9 cellular contexts compared by ENCODE assay signal in the genomic region with DNA sequence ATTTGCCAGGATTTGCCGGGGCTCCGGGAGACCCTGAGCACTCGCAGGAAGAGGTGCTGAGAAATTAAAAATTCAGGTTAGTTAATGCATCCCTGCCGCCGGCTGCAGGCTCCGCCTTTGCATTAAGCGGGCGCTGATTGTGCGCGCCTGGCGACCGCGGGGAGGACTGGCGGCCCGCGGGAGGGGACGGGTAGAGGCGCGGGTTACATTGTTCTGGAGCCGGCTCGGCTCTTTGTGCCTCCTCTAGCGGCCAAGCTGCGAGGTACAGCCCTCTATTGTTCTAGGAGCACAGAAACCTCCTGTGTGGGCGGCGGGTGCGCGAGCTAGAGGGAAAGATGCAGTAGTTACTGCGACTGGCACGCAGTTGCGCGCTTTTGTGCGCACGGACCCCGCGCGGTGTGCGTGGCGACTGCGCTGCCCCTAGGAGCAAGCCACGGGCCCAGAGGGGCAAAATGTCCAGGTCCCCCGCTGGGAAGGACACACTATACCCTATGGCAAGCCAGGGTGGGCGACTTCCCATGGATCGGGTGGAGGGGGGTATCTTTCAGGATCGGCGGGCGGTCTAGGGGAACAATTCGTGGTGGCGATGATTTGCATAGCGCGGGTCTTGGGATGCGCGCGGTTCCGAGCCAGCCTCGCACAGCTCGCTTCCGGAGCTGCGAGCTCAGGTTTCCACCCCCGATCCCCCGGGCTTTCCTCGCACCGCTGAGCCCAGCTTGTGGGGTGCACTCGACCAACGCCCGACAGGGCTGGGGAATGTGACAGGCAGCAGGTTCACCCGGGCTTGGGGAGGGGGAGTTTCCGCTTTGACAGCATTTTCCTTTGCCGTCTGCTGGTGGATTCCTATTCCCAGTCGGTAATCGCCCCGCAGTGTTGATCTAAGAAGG. TPM values are rescaled to one million over a fixed set of nuclear protein-coding genes. Genes with fewer than 3 reads are reported as not detected.
DNase-seq lines count a peak whose midpoint lies in the region; ATAC-seq and TF ChIP-seq lines count a peak whose summit lies in the region.
"Had no signal": no experiment of that assay in that cellular context is flagged by ENCODE, and none has a peak within 500 bp of the region (broad histone marks: within the 10 kb centered on the region; RNA-seq: fewer than 3 reads in every experiment).

No MANE protein-coding gene starts in this region.

- TF ChIP-seq EP300 in stomach (IDR thresholded peaks at IDR 0.05), result no peak

- H3K4me3 Mint-ChIP-seq in mesothelial cell of epicardium, result peak overlapping the region; percentile 58

- H3K27ac ChIP-seq in C4-2B (no peak overlapping the region), stomach (no peak overlapping the region)

- peaks cover 96% of the 10 kb centered on the region for H3K27me3 Mint-ChIP-seq in mesothelial cell of epicardium (ENCODE audit: low read depth)

- peaks cover 57 to 99% (median 92%) of the 10 kb centered on the region in 3 donors for H3K27me3 ChIP-seq in stomach

- 1 to 4% (median 2%) methylated on average over 37 to 71 of the region's 71 CpGs for WGBS in stomach, 5 donors

- intact Hi-C loops in stomach (cut with DNase I; ENCODE audit: low total_unique reads), result no loop called here

- no peak for TF ChIP-seq POLR2A in stomach (IDR thresholded peaks at IDR 0.05)

- TF ChIP-seq CTCF in C4-2B (conservative IDR thresholded peaks at IDR 0.05), result peak; percentile 87
- TF ChIP-seq CTCF in mesothelial cell of epicardium (IDR thresholded peaks at IDR 0.05; ENCODE audit: unreplicated experiment), result peak; percentile 52
- peak in 4 of 7 experiments; percentile 8 to 38 (median 14) for TF ChIP-seq CTCF in stomach (IDR thresholded peaks at IDR 0.05)

- DNase-seq in NCI-H1105 treated with DMSO at 0.1 percent for 48 hours (lab: John Stamatoyannopoulos, UW), result peak; percentile 93
- DNase-seq in SKM-1 treated with dmso at 0.1 percent for 144 hours (lab: John Stamatoyannopoulos, UW; ENCODE audit: unreplicated experiment), result peak; percentile 80
- peak; percentile 47 to 77 for DNase-seq in dermis microvascular lymphatic vessel endothelial cell (ENCODE audit: low read depth in 2 of 2)
- peak in 1 of 2 experiments; percentile 62 for DNase-seq in mesothelial cell of epicardium (ENCODE audit: low spot score in 2 of 2, unreplicated experiment in 2 of 2)
- DNase-seq in stomach, result no peak

- H3K4me3 ChIP-seq in stomach, result peak overlapping the region; percentile 13 to 41 (median 22)

- H3K4me1 Mint-ChIP-seq in mesothelial cell of epicardium, result peaks cover 35% of the 10 kb centered on the region

- peaks cover 54 to 81% (median 72%) of the 10 kb centered on the region in 4 donors for H3K4me1 ChIP-seq in stomach

- H3K27ac Mint-ChIP-seq in mesothelial cell of epicardium, result no peak overlapping the region

- peaks cover 0 to 32% (median 0%) of the 10 kb centered on the region in 4 donors for H3K9me3 ChIP-seq in stomach

- ATAC-seq in GM19463 (IDR thresholded peaks at IDR 0.05; ENCODE audit: unreplicated experiment), result peak; percentile 58
- no peak for ATAC-seq in GM18520 (IDR thresholded peaks at IDR 0.05; ENCODE audit: unreplicated experiment)

- no peaks in the 10 kb centered on the region for H3K36me3 Mint-ChIP-seq in mesothelial cell of epicardium

- H3K36me3 ChIP-seq in stomach, result no peaks in the 10 kb centered on the region

- no peaks in the 10 kb centered on the region for H3K9me3 Mint-ChIP-seq in mesothelial cell of epicardium

RNA-seq across cellular contexts. Expression of a gene that starts 2.9 kb away (rescaled TPM):
- under 0.01 TPM in 1 of 2 replicates, not detected in the other for total RNA-seq in dermis microvascular lymphatic vessel endothelial cell
- total RNA-seq in mesothelial cell of epicardium, result 0.09 to 0.51 TPM (median 0.09 TPM) in 3 replicates
- under 1 TPM in 3 of 5 donors, not detected in 2; under 0.01 to 0.37 (median 0.14) TPM for total RNA-seq in stomach
- under 1 TPM in 1 of 3 donors, not detected in 2; under 0.01 TPM for polyA plus RNA-seq in stomach
- total RNA-seq: subcutaneous adipose tissue had no signal

Comparison
In these comparisons a context has a peak if more than half of its experiments do, and no peak if none do; other contexts are left out.
1. CTCF ChIP-seq: peak in every context shown above with its lines; median percentile 87 in C4-2B; 52 in mesothelial cell of epicardium; 14 in stomach.